In the genomic region with DNA sequence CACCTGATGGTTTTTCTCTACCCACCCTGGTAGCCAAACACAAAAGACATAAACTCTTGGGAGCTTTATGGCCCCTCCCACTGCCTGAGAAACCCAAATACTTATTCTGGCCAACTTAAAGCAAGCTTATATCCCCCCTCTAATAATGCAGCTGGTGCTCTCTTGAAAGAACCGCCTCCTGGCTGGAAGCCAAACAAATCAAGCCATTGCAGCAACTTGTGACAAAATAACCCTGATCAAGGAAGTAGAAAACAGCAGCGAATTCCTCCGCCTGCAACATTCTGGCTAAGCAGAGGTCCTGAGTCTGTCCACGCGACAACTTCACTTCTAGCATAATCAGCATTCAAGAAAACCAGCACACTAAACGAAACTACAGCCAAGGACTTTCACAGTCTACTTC, we compare ENCODE assay signal across 1 cellular context.
TF ChIP-seq lines count a peak whose summit lies in the region.

No MANE protein-coding gene starts in this region.

TF ChIP-seq in GM12878, 131 proteins besides CTCF, POLR2A, EP300 and RAD21 (continued from another document):
- TF ChIP-seq, protein P1, sequence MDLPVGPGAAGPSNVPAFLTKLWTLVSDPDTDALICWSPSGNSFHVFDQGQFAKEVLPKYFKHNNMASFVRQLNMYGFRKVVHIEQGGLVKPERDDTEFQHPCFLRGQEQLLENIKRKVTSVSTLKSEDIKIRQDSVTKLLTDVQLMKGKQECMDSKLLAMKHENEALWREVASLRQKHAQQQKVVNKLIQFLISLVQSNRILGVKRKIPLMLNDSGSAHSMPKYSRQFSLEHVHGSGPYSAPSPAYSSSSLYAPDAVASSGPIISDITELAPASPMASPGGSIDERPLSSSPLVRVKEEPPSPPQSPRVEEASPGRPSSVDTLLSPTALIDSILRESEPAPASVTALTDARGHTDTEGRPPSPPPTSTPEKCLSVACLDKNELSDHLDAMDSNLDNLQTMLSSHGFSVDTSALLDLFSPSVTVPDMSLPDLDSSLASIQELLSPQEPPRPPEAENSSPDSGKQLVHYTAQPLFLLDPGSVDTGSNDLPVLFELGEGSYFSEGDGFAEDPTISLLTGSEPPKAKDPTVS (IDR thresholded peaks at IDR 0.05; ENCODE audit: low read depth, low read length): no peak
- TF ChIP-seq SMAD1 (IDR thresholded peaks at IDR 0.05; ENCODE audit: low read depth, partially characterized antibody) (no peak), SMARCA5 (IDR thresholded peaks at IDR 0.05) (no peak), CHD1 (IDR thresholded peaks at IDR 0.05; ENCODE audit: low read depth, low read length) (no peak), ZNF274 (IDR thresholded peaks at IDR 0.05; ENCODE audit: insufficient read depth, insufficient read length) (no peak), ZZZ3 (IDR thresholded peaks at IDR 0.05; ENCODE audit: control insufficient read depth, insufficient read length, low read depth) (no peak), TCF12 (IDR thresholded peaks at IDR 0.05; ENCODE audit: low read depth, low read length) (no peak), PAX8 (IDR thresholded peaks at IDR 0.05) (no peak), POLR2AphosphoS5 (IDR thresholded peaks at IDR 0.05; ENCODE audit: low read length) (no peak), KAT2A (conservative IDR thresholded peaks at IDR 0.05; ENCODE audit: control insufficient read depth, low read depth, low read length) (no peak), ZBTB4 (CRISPR knock-in tag; IDR thresholded peaks at IDR 0.05) (no peak)
TF ChIP-seq in GM12878: peak in this region for 0.
